ENCODE assay signal across 10 cellular contexts in the genomic region with DNA sequence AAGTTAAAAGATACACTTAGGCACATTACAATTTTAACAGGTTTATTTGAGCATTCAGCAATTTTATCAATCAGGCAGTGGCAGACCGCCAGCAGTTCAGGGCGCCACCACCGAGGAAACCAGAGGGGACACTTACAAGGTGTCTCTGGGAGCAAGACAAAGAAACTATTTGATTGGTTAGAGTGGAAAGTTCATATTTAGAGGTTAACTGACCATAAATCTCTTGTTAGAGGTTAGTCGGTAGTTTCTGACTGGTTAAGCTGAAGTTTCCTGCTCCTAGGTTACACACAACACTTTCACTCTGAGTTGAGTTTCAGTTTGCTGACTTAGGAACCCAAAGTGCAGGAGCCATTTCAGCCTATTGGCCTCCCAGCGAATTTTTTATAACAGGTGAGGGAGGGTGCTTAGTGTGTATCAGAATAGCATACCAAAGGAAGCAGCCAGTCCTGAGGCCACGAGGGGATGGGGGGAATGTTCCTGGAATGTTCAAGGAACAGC. TPM values are rescaled to one million over a fixed set of nuclear protein-coding genes. Genes with fewer than 3 reads are reported as not detected.
DNase-seq lines count a peak whose midpoint lies in the region; ATAC-seq and TF ChIP-seq lines count a peak whose summit lies in the region.
"Had no signal": no experiment of that assay in that cellular context is flagged by ENCODE, and none has a peak within 500 bp of the region (broad histone marks: within the 10 kb centered on the region; RNA-seq: fewer than 3 reads in every experiment).

No MANE protein-coding gene starts in this region.

- H3K4me3 Mint-ChIP-seq in activated T-cell treated with anti-CD3 and anti-CD28 coated beads, Interleukin-2, amount 50 U/mL, for 4 hours, result peak overlapping the region; percentile 42
- H3K4me3 Mint-ChIP-seq in activated T-helper 17 cell treated with anti-CD3 and anti-CD28 coated beads, Interleukin-2, amount 50 U/mL, for 72 hours, result peak overlapping the region; percentile 79

- intact Hi-C loops in dorsolateral prefrontal cortex (cut with DNase I), result no loop called here

- no peaks in the 10 kb centered on the region for H3K4me1 ChIP-seq in GM23248 (ENCODE audit: insufficient read depth)
- H3K4me1 ChIP-seq: adrenal gland had no signal

- ATAC-seq in activated T-cell treated with anti-CD3 and anti-CD28 coated beads, Interleukin-2, amount 50 U/mL, for 4 hours, result peak; percentile 88 to 91
- ATAC-seq in HG03045 (IDR thresholded peaks at IDR 0.05; ENCODE audit: unreplicated experiment), result peak; percentile 55
- ATAC-seq in activated T-helper 17 cell treated with anti-CD3 and anti-CD28 coated beads, Interleukin-2, amount 50 U/mL, for 72 hours (replicated peaks), result peak; percentile 94
- ATAC-seq in stimulated activated naive CD8-positive, alpha-beta T cell treated with anti-CD3 and anti-CD28 coated beads, Interleukin-15, Interleukin-2, amounts not matched to agents 100 U/mL and 50 U/mL, for 24 hours, result peak; percentile 86

- no peaks in the 10 kb centered on the region for H3K9me3 ChIP-seq in GM23248 (ENCODE audit: low read depth)
- H3K9me3 ChIP-seq: adrenal gland had no signal

- H3K27me3 ChIP-seq in dorsolateral prefrontal cortex (no peaks in the 10 kb centered on the region), GM23248 (replicated peaks; ENCODE audit: insufficient read depth) (no peaks in the 10 kb centered on the region)
- H3K27me3 ChIP-seq: adrenal gland had no signal

- H2AFZ ChIP-seq in GM23248, result no peak overlapping the region

- 57 to 62% methylated on average over 6 of the region's 6 CpGs for WGBS in GM23248 (ENCODE audit: low coverage in 1 of 2, low lambda C conversion rate in 2 of 2, missing lambda C conversion rate in 2 of 2), 2 experiments

- H3K4me2 ChIP-seq in GM23248 (ENCODE audit: unreplicated experiment), result no peak overlapping the region

- H3K27ac ChIP-seq in dorsolateral prefrontal cortex, result peak overlapping the region in 3 of 59 donors; percentile 11 to 45 (median 33)
- H3K27ac ChIP-seq in GM23248, result no peak overlapping the region
- H3K27ac ChIP-seq: adrenal gland had no signal

- no peaks in the 10 kb centered on the region for H3K9me3 Mint-ChIP-seq in activated T-cell treated with anti-CD3 and anti-CD28 coated beads, Interleukin-2, amount 50 U/mL, for 4 hours
- H3K9me3 Mint-ChIP-seq in activated T-helper 17 cell treated with anti-CD3 and anti-CD28 coated beads, Interleukin-2, amount 50 U/mL, for 72 hours, result no peaks in the 10 kb centered on the region

- DNase-seq in activated T-cell treated with anti-CD3 and anti-CD28 coated beads, Interleukin-2, amount 50 U/mL, for 4 hours, result no peak
- no peak for DNase-seq in activated T-cell treated with anti-CD3 and anti-CD28 coated beads for 4 hours
- DNase-seq in stimulated activated naive CD8-positive, alpha-beta T cell treated with anti-CD3 and anti-CD28 coated beads, Interleukin-15, Interleukin-2, amounts not matched to agents 100 U/mL and 50 U/mL, for 24 hours, result peak; percentile 66
- DNase-seq in dorsolateral prefrontal cortex, result no peak
- no peak for DNase-seq in glomerular visceral epithelial cell (ENCODE audit: extremely low spot score)
- no peak for DNase-seq in GM23248

- no peaks in the 10 kb centered on the region for H3K79me2 ChIP-seq in GM23248 (ENCODE audit: insufficient read depth)

- H3K36me3 Mint-ChIP-seq in activated T-cell treated with anti-CD3 and anti-CD28 coated beads, Interleukin-2, amount 50 U/mL, for 4 hours (ENCODE audit: insufficient read depth), result peaks cover 6% of the 10 kb centered on the region
- no peaks in the 10 kb centered on the region for H3K36me3 Mint-ChIP-seq in activated T-helper 17 cell treated with anti-CD3 and anti-CD28 coated beads, Interleukin-2, amount 50 U/mL, for 72 hours (ENCODE audit: low read depth)

- no peaks in the 10 kb centered on the region for H3K9me2 ChIP-seq in GM23248 (ENCODE audit: insufficient read depth)

- TF ChIP-seq CTCF in dorsolateral prefrontal cortex (IDR thresholded peaks at IDR 0.05 in 54 of 56, conservative IDR thresholded peaks at IDR 0.05 in 2 of 56; ENCODE audit: low read depth in 1 of 56, partially characterized antibody in 56 of 56), result no peak

- in situ Hi-C loops in GM23248 (cut with MboI), result no loop called here

- H3K4me3 ChIP-seq in dorsolateral prefrontal cortex (no peak overlapping the region), GM23248 (no peak overlapping the region)
- H3K4me3 ChIP-seq: adrenal gland had no signal

- H3F3A ChIP-seq in GM23248 (ENCODE audit: insufficient read depth), result no peaks in the 10 kb centered on the region

- H3K36me3 ChIP-seq in GM23248 (ENCODE audit: low read depth), result no peaks in the 10 kb centered on the region
- H3K36me3 ChIP-seq: adrenal gland had no signal

- H4K20me1 ChIP-seq in GM23248 (ENCODE audit: insufficient read depth), result no peaks in the 10 kb centered on the region

- no peak overlapping the region for H3K9ac ChIP-seq in GM23248

- H3K4me1 Mint-ChIP-seq in activated T-cell treated with anti-CD3 and anti-CD28 coated beads, Interleukin-2, amount 50 U/mL, for 4 hours (ENCODE audit: low read depth), result peaks cover 41% of the 10 kb centered on the region
- peaks cover 36% of the 10 kb centered on the region for H3K4me1 Mint-ChIP-seq in activated T-helper 17 cell treated with anti-CD3 and anti-CD28 coated beads, Interleukin-2, amount 50 U/mL, for 72 hours

- H3K27ac Mint-ChIP-seq in activated T-helper 17 cell treated with anti-CD3 and anti-CD28 coated beads, Interleukin-2, amount 50 U/mL, for 72 hours, result peak overlapping the region; percentile 92

- no peaks in the 10 kb centered on the region for H3K27me3 Mint-ChIP-seq in activated T-cell treated with anti-CD3 and anti-CD28 coated beads, Interleukin-2, amount 50 U/mL, for 4 hours (ENCODE audit: low read depth)
- no peaks in the 10 kb centered on the region for H3K27me3 Mint-ChIP-seq in activated T-helper 17 cell treated with anti-CD3 and anti-CD28 coated beads, Interleukin-2, amount 50 U/mL, for 72 hours

RNA-seq across cellular contexts. Expression of a gene that starts 10.8 kb away (rescaled TPM):
- 10 to 100 TPM; 21.9 to 37.1 (median 27.8) TPM for total RNA-seq in activated T-cell treated with anti-CD3 and anti-CD28 coated beads, Interleukin-2, amount 50 U/mL, for 4 hours
- total RNA-seq in activated T-helper 17 cell treated with anti-CD3 and anti-CD28 coated beads, Interleukin-2, amount 50 U/mL, for 72 hours, result 10 to 100 TPM; 16.1 to 28.5 TPM
- total RNA-seq in dorsolateral prefrontal cortex, result 1 to 10 TPM in 5 of 120 experiments, under 1 TPM in 4, not detected in 111; 0.36 to 2.3 (median 1.4) TPM
- total RNA-seq in GM23248 (2014; rRNA removed; shearing (Covaris generic)), result not detected in 2 replicates
- 0.34 TPM in 1 of 2 replicates, not detected in the other for polyA plus RNA-seq in GM23248 (2016; fragmentation: Nextera tagmentation; extraction: Ambion mirVana)
- total RNA-seq: MCF 10A had no signal

RNA-seq across cellular contexts. Expression of a gene that starts 31.2 kb away (rescaled TPM):
- total RNA-seq in activated T-cell treated with anti-CD3 and anti-CD28 coated beads, Interleukin-2, amount 50 U/mL, for 4 hours, result 1 to 10 TPM; 3.3 to 5.8 (median 3.9) TPM
- total RNA-seq in activated T-helper 17 cell treated with anti-CD3 and anti-CD28 coated beads, Interleukin-2, amount 50 U/mL, for 72 hours, result 10 to 100 TPM in 1 of 2 donors, 1 to 10 TPM in 1; 7.8 to 22.1 TPM
- 1 to 10 TPM in 119 of 120 experiments, under 1 TPM in 1; 0.87 to 7.2 (median 2.7) TPM for total RNA-seq in dorsolateral prefrontal cortex
- total RNA-seq in GM23248 (2014; rRNA removed; shearing (Covaris generic)), result 0.97 TPM in 1 of 2 replicates, not detected in the other
- 0.65 and 1.1 TPM in 2 replicates for polyA plus RNA-seq in GM23248 (2016; fragmentation: Nextera tagmentation; extraction: Ambion mirVana)

RNA-seq across cellular contexts. Expression of a gene that starts 31.8 kb away (rescaled TPM):
- 1 to 10 TPM; 3.5 to 4.2 (median 4.1) TPM for total RNA-seq in activated T-cell treated with anti-CD3 and anti-CD28 coated beads, Interleukin-2, amount 50 U/mL, for 4 hours
- 1 to 10 TPM; 2.8 to 4.9 TPM for total RNA-seq in activated T-helper 17 cell treated with anti-CD3 and anti-CD28 coated beads, Interleukin-2, amount 50 U/mL, for 72 hours
- total RNA-seq in dorsolateral prefrontal cortex, result 1 to 10 TPM in 118 of 120 experiments, under 1 TPM in 2; 0.84 to 7.1 (median 2.4) TPM
- total RNA-seq in GM23248 (2014; rRNA removed; shearing (Covaris generic)), result 0.22 and 1.0 TPM in 2 replicates
- 0.16 TPM in 1 of 2 replicates, not detected in the other for polyA plus RNA-seq in GM23248 (2016; fragmentation: Nextera tagmentation; extraction: Ambion mirVana)

RNA-seq across cellular contexts. Expression of a gene that starts 40.5 kb away (rescaled TPM):
- total RNA-seq in activated T-cell treated with anti-CD3 and anti-CD28 coated beads, Interleukin-2, amount 50 U/mL, for 4 hours, result 1 to 10 TPM in 1 of 3 donors, under 1 TPM in 2; 0.33 to 1.2 (median 0.40) TPM
- 1 to 10 TPM; 1.1 to 3.9 TPM for total RNA-seq in activated T-helper 17 cell treated with anti-CD3 and anti-CD28 coated beads, Interleukin-2, amount 50 U/mL, for 72 hours
- 10 to 100 TPM in 13 of 120 experiments, 1 to 10 TPM in 107; 2.6 to 14.0 (median 6.2) TPM for total RNA-seq in dorsolateral prefrontal cortex
- 0.51 and 1.6 TPM in 2 replicates for total RNA-seq in GM23248 (2014; rRNA removed; shearing (Covaris generic))
- 1.5 TPM in 2 replicates for polyA plus RNA-seq in GM23248 (2016; fragmentation: Nextera tagmentation; extraction: Ambion mirVana)

RNA-seq across cellular contexts. Expression of a gene that starts 50.4 kb away (rescaled TPM):
- total RNA-seq in activated T-cell treated with anti-CD3 and anti-CD28 coated beads, Interleukin-2, amount 50 U/mL, for 4 hours, result 10 to 100 TPM; 41.9 to 45.6 (median 43.6) TPM
- 10 to 100 TPM; 15.4 to 22.1 TPM for total RNA-seq in activated T-helper 17 cell treated with anti-CD3 and anti-CD28 coated beads, Interleukin-2, amount 50 U/mL, for 72 hours
- total RNA-seq in dorsolateral prefrontal cortex, result 10 to 100 TPM; 16.3 to 52.5 (median 30.3) TPM
- total RNA-seq in GM23248 (2014; rRNA removed; shearing (Covaris generic)), result 7.0 and 11.8 TPM in 2 replicates
- 5.1 and 5.8 TPM in 2 replicates for polyA plus RNA-seq in GM23248 (2016; fragmentation: Nextera tagmentation; extraction: Ambion mirVana)

Comparison
In these comparisons a context has a peak if more than half of its experiments do, and no peak if none do; other contexts are left out.
1. RNA of a gene that starts 10.8 kb away (total RNA-seq): 16.1 to 28.5 TPM in activated T-helper 17 cell treated with anti-CD3 and anti-CD28 coated beads, Interleukin-2, amount 50 U/mL, for 72 hours and 21.9 to 37.1 TPM in activated T-cell treated with anti-CD3 and anti-CD28 coated beads, Interleukin-2, amount 50 U/mL, for 4 hours; 0.36 to 2.3 TPM in dorsolateral prefrontal cortex and not detected in GM23248; every median in the first group is over 4 times any median in the second.
2. Peak in every context shown above with its lines, with median percentiles within 50 percentile points of each other: ATAC-seq.